Comparison of ENCODE assay signal across 28 cellular contexts in the genomic region with DNA sequence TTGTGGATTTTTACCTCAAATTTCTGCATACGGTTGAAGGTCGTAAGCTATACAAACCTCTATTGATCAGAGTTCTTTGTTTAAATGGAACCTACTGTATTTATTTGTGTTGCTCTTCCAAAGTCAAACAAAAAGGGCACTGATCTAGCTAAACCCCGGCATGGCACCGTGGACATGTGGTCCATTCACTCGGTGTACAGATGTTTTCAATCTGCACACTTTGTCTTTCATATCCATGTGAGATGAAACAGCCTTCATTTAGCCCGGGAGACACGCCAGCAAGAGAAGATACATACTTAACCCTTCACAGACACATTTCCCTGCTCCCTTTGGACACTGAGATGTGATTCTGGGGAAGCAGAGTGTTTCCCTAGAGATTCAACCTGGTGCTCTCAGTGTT.
DNase-seq lines count a peak whose midpoint lies in the region; ATAC-seq and TF ChIP-seq lines count a peak whose summit lies in the region.
"Had no signal": no experiment of that assay in that cellular context is flagged by ENCODE, and none has a peak within 500 bp of the region (broad histone marks: within the 10 kb centered on the region; RNA-seq: fewer than 3 reads in every experiment).

No MANE protein-coding gene starts in this region.

- DNase-seq in NCI-H1694 treated with DMSO at 0.1 percent for 48 hours (lab: John Stamatoyannopoulos, UW) (peak; percentile 81), choroid plexus epithelial cell (ENCODE audit: low read depth) (peak; percentile 5), left ventricle myocardium inferior (peak; percentile 31), ovary (peak; percentile 52 to 79 (median 70)), NCI-H1417 treated with DMSO at 0.1 percent for 48 hours (lab: John Stamatoyannopoulos, UW) (no peak), putamen (ENCODE audit: low spot score) (no peak), GM20000 (ENCODE audit: low spot score) (no peak)
- DNase-seq: activated CD4-positive, alpha-beta T cell treated with anti-CD3 and anti-CD28 coated beads, Interleukin-2, amount 10 ng/mL, durations not matched to agents 7 days and 5 days; activated CD8-positive, alpha-beta memory T cell treated with anti-CD3 and anti-CD28 coated beads, Interleukin-2, amount 50 U/mL, for 4 hours; activated effector memory CD4-positive, alpha-beta T cell treated with anti-CD3 and anti-CD28 coated beads, Interleukin-2, amount 50 U/mL, for 16 hours; DMS79; erythroblast; MG63; midbrain; NCI-H1436 treated with DMSO at 0.1 percent for 48 hours; NCI-H82; PC-3; SJCRH30; stimulated activated CD4-positive, alpha-beta T cell treated with anti-CD3 and anti-CD28 coated beads, Interleukin-2, amount 100 ng/mL, for 24 hours; stimulated activated naive B cell treated with anti-CD40 and anti-IgM and Interleukin-4, amounts not matched to agents 10 μg/mL and 1 μg/mL and 100 μg/mL, for 72 hours; T-helper 2 cell; thyroid gland had no signal

- WGBS in ovary, 3 donors: 9 to 23% (median 14%) methylated on average over 7 of the region's 7 CpGs

- peaks cover 14% of the 10 kb centered on the region for H3K4me1 ChIP-seq in left ventricle myocardium inferior
- H3K4me1 ChIP-seq in ovary (ENCODE audit: insufficient read depth): peaks cover 13% of the 10 kb centered on the region
- H3K4me1 ChIP-seq: adrenal gland, SJCRH30, thyroid gland had no signal

- no peak overlapping the region for H3K27ac ChIP-seq in left ventricle myocardium inferior (replicated peaks)
- peak overlapping the region in 1 of 2 donors; percentile 62 for H3K27ac ChIP-seq in ovary
- H3K27ac ChIP-seq: adrenal gland, SJCRH30, thyroid gland, VCaP had no signal

- no peak for TF ChIP-seq CTCF in choroid plexus epithelial cell (conservative IDR thresholded peaks at IDR 0.05; ENCODE audit: low read depth, low read length)
- TF ChIP-seq CTCF in left ventricle myocardium inferior (IDR thresholded peaks at IDR 0.05; ENCODE audit: borderline replicate concordance): no peak
- TF ChIP-seq CTCF in ovary (IDR thresholded peaks at IDR 0.05): no peak
- TF ChIP-seq CTCF in GM20000 (IDR thresholded peaks at IDR 0.05; ENCODE audit: extremely low read depth, missing control alignments): no peak

- TF ChIP-seq POLR2A in ovary (IDR thresholded peaks at IDR 0.05): no peak

- intact Hi-C loops in left ventricle myocardium inferior (cut with micrococcal nuclease): no loop called here
- intact Hi-C loops in ovary (cut with DNase I): no loop called here

- ATAC-seq in HG02623 (IDR thresholded peaks at IDR 0.05; ENCODE audit: unreplicated experiment): no peak
- ATAC-seq: GM12878; natural killer cell treated with Interleukin-12 subunit alpha and Interleukin-12 subunit beta and Interleukin-15 and Interleukin-18, amount 100 ng/mL, for 72 hours; PC-3; stimulated activated naive B cell treated with anti-CD40 and anti-IgM and Interleukin-4, amounts not matched to agents 10 μg/mL and 1 μg/mL and 100 μg/mL, for 72 hours had no signal

- H3K27me3 ChIP-seq in left ventricle myocardium inferior (ENCODE audit: low read depth) (no peaks in the 10 kb centered on the region), ovary (no peaks in the 10 kb centered on the region)
- H3K27me3 ChIP-seq: adrenal gland, MG63, SJCRH30, thyroid gland had no signal

- H3K36me3 ChIP-seq in left ventricle myocardium inferior (no peaks in the 10 kb centered on the region), ovary (no peaks in the 10 kb centered on the region)
- H3K36me3 ChIP-seq: adrenal gland, MG63, SJCRH30, thyroid gland had no signal

- no peaks in the 10 kb centered on the region for H3K9me3 ChIP-seq in left ventricle myocardium inferior (replicated peaks)
- H3K9me3 ChIP-seq in ovary: no peaks in the 10 kb centered on the region
- H3K9me3 ChIP-seq: adrenal gland, MG63, SJCRH30, thyroid gland had no signal

- no peak for TF ChIP-seq EP300 in ovary (IDR thresholded peaks at IDR 0.05)

- H3K4me3 ChIP-seq in choroid plexus epithelial cell (ENCODE audit: low read depth, low read length): no peak overlapping the region
- no peak overlapping the region for H3K4me3 ChIP-seq in left ventricle myocardium inferior
- H3K4me3 ChIP-seq in ovary: no peak overlapping the region
- H3K4me3 ChIP-seq: adrenal gland, GM12878, SJCRH30, skin epidermis, thyroid gland had no signal

Comparison
In these comparisons a context has a peak if more than half of its experiments do, and no peak if none do; other contexts are left out.
1. DNase-seq: peak in NCI-H1694 treated with DMSO at 0.1 percent for 48 hours (single experiment), choroid plexus epithelial cell (single experiment), left ventricle myocardium inferior (single experiment) and ovary (5 of 5); none in NCI-H1417 treated with DMSO at 0.1 percent for 48 hours (single experiment), putamen (single experiment) and GM20000 (single experiment).